Comparison of ENCODE assay signal across 8 cellular contexts in the genomic region with DNA sequence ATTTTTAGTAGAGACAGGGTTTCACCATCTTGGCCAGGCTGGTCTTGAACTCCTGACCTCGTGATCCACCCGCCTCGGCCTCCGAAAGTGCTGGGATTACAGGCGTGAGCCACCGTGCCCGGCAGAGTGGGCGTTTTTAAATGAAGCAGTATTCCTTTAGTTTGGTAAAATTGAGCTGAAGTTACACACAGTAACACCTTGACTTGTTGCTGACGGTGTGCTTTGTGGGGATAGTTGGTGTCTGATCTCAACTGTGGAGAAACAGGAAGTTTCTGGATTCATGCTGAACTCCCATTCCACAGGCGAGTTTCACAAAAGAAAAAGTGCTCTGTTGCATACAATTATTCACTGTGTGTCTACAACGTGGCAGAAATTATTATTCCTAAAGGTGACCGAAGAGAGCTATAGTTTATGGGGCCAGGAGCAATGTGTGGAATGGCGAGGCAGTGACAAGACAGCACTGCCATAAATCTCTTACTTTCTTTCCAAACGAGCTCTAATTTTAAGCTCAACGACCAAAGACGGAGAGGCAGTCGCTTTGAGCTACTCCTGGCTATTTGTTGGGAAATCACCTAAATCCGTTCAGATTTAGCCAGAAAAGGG. TPM values are rescaled to one million over a fixed set of nuclear protein-coding genes. Genes with fewer than 3 reads are reported as not detected.
DNase-seq lines count a peak whose midpoint lies in the region; ATAC-seq, FAIRE-seq and TF ChIP-seq lines count a peak whose summit lies in the region.

No MANE protein-coding gene starts in this region.

- TF ChIP-seq CTCF in A549 (IDR thresholded peaks at IDR 0.05) (no peak), lower leg skin (IDR thresholded peaks at IDR 0.05) (no peak), upper lobe of right lung (IDR thresholded peaks at IDR 0.05) (no peak)

- peak overlapping the region; percentile 66 for H3K4me2 ChIP-seq in A549

- H3K4me1 ChIP-seq in A549 = peaks cover 22% of the 10 kb centered on the region
- H3K4me1 ChIP-seq in adipocyte (ENCODE audit: control insufficient read depth, insufficient read depth, low read length) = peaks cover 13% of the 10 kb centered on the region
- peaks cover 14% of the 10 kb centered on the region for H3K4me1 ChIP-seq in upper lobe of right lung

- DNase-seq in A549 (ENCODE audit: low read depth in 1 of 2, low spot score in 1 of 2) (no peak), adipocyte (ENCODE audit: low read depth) (no peak), lower leg skin (ENCODE audit: low spot score in 2 of 2) (no peak), upper lobe of right lung (no peak), G401 (ENCODE audit: low spot score) (no peak), foreskin melanocyte (no peak), midbrain (lab: John Stamatoyannopoulos, UW) (no peak)

- in situ Hi-C loops in G401 (cut with HindIII; ENCODE audit: low sequenced_read_pairs) = no loop called here

- CTCF ChIA-PET in A549 (lab: Yijun Ruan, JAX) = interaction anchor here (0.8 kb wide), 1 partner anchor 13 kb away, joined by 4 read pairs; no protein-coding TSS in a partner anchor

- TF ChIP-seq RAD21 in A549 (conservative IDR thresholded peaks at IDR 0.05 in 1 of 2, IDR thresholded peaks at IDR 0.05 in 1 of 2) = no peak

- no peak for TF ChIP-seq POLR2A in A549 (IDR thresholded peaks at IDR 0.05; ENCODE audit: low read length)
- no peak for TF ChIP-seq POLR2A in lower leg skin (IDR thresholded peaks at IDR 0.05)

- POLR2A ChIA-PET in A549 (lab: Yijun Ruan, JAX) = interaction anchor here (0.5 to 1.7 kb wide), 41 partner anchors 9 to 640 kb away, joined by 3 to 28 read pairs (median 4); partner anchors contain the start of genes IMPACT, OSBPL1A and TTC39C

- ATAC-seq in A549 = peak in 1 of 2 experiments; percentile 34; a peak in 3 of 6 replicates
- peak; percentile 5 for ATAC-seq in GM21515 (IDR thresholded peaks at IDR 0.05; ENCODE audit: unreplicated experiment)
- no peak for ATAC-seq in upper lobe of right lung

- FAIRE-seq in A549 (lab: Jason Lieb, UNC) = no peak

- H3K27ac ChIP-seq in A549 (peak overlapping the region; percentile 93 to 94), upper lobe of right lung (no peak overlapping the region)

- H3K9me3 ChIP-seq in A549 = no peaks in the 10 kb centered on the region
- H3K9me3 ChIP-seq in adipocyte (ENCODE audit: control insufficient read depth, low read length) = no peaks in the 10 kb centered on the region
- H3K9me3 ChIP-seq in upper lobe of right lung = no peaks in the 10 kb centered on the region

- WGBS in A549 (ENCODE audit: missing lambda C conversion rate) = 57% methylated on average over 18 of the region's 18 CpGs
- 43 to 46% methylated on average over 18 of the region's 18 CpGs for WGBS in lower leg skin, 2 donors

- H3K4me3 ChIP-seq in A549 (peak overlapping the region; percentile 95), adipocyte (ENCODE audit: low read length) (peak overlapping the region; percentile 83), lower leg skin (ENCODE audit: low read depth, poor library complexity, severe bottlenecking) (peak overlapping the region; percentile 22), upper lobe of right lung (peak overlapping the region; percentile 60)

- no peaks in the 10 kb centered on the region for H3K27me3 ChIP-seq in adipocyte (replicated peaks; ENCODE audit: control insufficient read depth, insufficient read depth, low read length)
- H3K27me3 ChIP-seq in upper lobe of right lung = no peaks in the 10 kb centered on the region

- TF ChIP-seq EP300 in A549 (IDR thresholded peaks at IDR 0.05) = no peak

- H3K9ac ChIP-seq in adipocyte (ENCODE audit: low read length) = peak overlapping the region; percentile 81

- intact Hi-C loops in lower leg skin (cut with DNase I; ENCODE audit: low total_unique reads) (no loop called here), upper lobe of right lung (cut with DNase I) (no loop called here)

- H3K36me3 ChIP-seq in adipocyte (ENCODE audit: control insufficient read depth, insufficient read depth, low read length, severe bottlenecking) (peaks cover 23% of the 10 kb centered on the region), upper lobe of right lung (no peaks in the 10 kb centered on the region)

TF ChIP-seq in A549, 52 proteins besides CTCF, POLR2A, EP300 and RAD21:
- TF ChIP-seq HEYL (CRISPR knock-in tag; IDR thresholded peaks at IDR 0.05) (no peak), NFE2L2 (conservative IDR thresholded peaks at IDR 0.05; ENCODE audit: low read length) (no peak), ZC3H11A (IDR thresholded peaks at IDR 0.05) (no peak), NR3C1 (IDR thresholded peaks at IDR 0.05) (no peak), ZNF302 (CRISPR knock-in tag; IDR thresholded peaks at IDR 0.05) (no peak), PBX3 (IDR thresholded peaks at IDR 0.05) (no peak), RARB (CRISPR knock-in tag; IDR thresholded peaks at IDR 0.05) (no peak), HOXB13 (CRISPR knock-in tag; IDR thresholded peaks at IDR 0.05; ENCODE audit: low read depth) (no peak), CHD4 (IDR thresholded peaks at IDR 0.05; ENCODE audit: borderline replicate concordance) (no peak), NPAS2 (CRISPR knock-in tag; IDR thresholded peaks at IDR 0.05; ENCODE audit: borderline replicate concordance) (no peak), RFX5 (IDR thresholded peaks at IDR 0.05) (no peak), TFCP2L1 (CRISPR knock-in tag; IDR thresholded peaks at IDR 0.05) (no peak), RNF2 (IDR thresholded peaks at IDR 0.05; ENCODE audit: borderline replicate concordance, low read depth) (no peak)
- TF ChIP-seq, protein P1, sequence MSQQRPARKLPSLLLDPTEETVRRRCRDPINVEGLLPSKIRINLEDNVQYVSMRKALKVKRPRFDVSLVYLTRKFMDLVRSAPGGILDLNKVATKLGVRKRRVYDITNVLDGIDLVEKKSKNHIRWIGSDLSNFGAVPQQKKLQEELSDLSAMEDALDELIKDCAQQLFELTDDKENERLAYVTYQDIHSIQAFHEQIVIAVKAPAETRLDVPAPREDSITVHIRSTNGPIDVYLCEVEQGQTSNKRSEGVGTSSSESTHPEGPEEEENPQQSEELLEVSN (IDR thresholded peaks at IDR 0.05; ENCODE audit: borderline replicate concordance, low read depth) = no peak; the same call in 1 of the 2 replicates
- TF ChIP-seq, protein P2, sequence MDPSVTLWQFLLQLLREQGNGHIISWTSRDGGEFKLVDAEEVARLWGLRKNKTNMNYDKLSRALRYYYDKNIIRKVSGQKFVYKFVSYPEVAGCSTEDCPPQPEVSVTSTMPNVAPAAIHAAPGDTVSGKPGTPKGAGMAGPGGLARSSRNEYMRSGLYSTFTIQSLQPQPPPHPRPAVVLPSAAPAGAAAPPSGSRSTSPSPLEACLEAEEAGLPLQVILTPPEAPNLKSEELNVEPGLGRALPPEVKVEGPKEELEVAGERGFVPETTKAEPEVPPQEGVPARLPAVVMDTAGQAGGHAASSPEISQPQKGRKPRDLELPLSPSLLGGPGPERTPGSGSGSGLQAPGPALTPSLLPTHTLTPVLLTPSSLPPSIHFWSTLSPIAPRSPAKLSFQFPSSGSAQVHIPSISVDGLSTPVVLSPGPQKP (IDR thresholded peaks at IDR 0.05; ENCODE audit: low read depth, low read length) = no peak
- TF ChIP-seq, protein P3, sequence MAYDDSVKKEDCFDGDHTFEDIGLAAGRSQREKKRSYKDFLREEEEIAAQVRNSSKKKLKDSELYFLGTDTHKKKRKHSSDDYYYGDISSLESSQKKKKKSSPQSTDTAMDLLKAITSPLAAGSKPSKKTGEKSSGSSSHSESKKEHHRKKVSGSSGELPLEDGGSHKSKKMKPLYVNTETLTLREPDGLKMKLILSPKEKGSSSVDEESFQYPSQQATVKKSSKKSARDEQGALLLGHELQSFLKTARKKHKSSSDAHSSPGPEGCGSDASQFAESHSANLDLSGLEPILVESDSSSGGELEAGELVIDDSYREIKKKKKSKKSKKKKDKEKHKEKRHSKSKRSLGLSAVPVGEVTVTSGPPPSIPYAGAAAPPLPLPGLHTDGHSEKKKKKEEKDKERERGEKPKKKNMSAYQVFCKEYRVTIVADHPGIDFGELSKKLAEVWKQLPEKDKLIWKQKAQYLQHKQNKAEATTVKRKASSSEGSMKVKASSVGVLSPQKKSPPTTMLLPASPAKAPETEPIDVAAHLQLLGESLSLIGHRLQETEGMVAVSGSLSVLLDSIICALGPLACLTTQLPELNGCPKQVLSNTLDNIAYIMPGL (CRISPR knock-in tag; IDR thresholded peaks at IDR 0.05; ENCODE audit: borderline replicate concordance) = no peak
TF ChIP-seq in A549: peak in this region for 0.

RNA-seq across cellular contexts. Expression of gene CABYR, which starts 0.5 kb away (rescaled TPM):
- polyA plus RNA-seq in A549 (2011; rRNA removed) = 22.1 and 26.8 TPM in 2 replicates
- polyA plus RNA-seq in A549 (2012; cell fraction: cytosol; rRNA removed) = 16.1 and 17.8 TPM in 2 replicates
- 13.2 and 17.2 TPM in 2 replicates for polyA plus RNA-seq in A549 (2012; cell fraction: nucleus; rRNA removed)
- polyA plus RNA-seq in A549 (2017; fragmentation: RNase III; extraction: RNeasy Plus Mini Kit Qiagen cat#74134 plus additional on column Dnase treatment) = 14.8 to 17.7 TPM (median 15.2 TPM) in 3 replicates
- polyA minus RNA-seq in A549 (2011; rRNA and poly(A)+ RNA removed) = 12.4 and 14.1 TPM in 2 replicates
- total RNA-seq in lower leg skin = 1 to 10 TPM in 1 of 4 donors, under 1 TPM in 2, not detected in 1; 0.68 to 1.9 (median 0.93) TPM
- 1.1 TPM for total RNA-seq in upper lobe of right lung
- 0.41 TPM in 1 of 2 replicates, not detected in the other for total RNA-seq in G401 (2014; rRNA removed; shearing (Covaris generic))

Comparison
In these comparisons a context has a peak if more than half of its experiments do, and no peak if none do; other contexts are left out.
1. H3K4me3 ChIP-seq: peak in every context shown above with its lines; median percentile 95 in A549; 83 in adipocyte; 60 in upper lobe of right lung; 22 in lower leg skin.